ENCODE assay signal across 18 cellular contexts in genomic region chr18:36177913-36178312, GRCh38. TPM values are rescaled to one million over a fixed set of nuclear protein-coding genes. Genes with fewer than 3 reads are reported as not detected.
DNase-seq lines count a peak whose midpoint lies in the region; ATAC-seq and TF ChIP-seq lines count a peak whose summit lies in the region.
"Had no signal": no experiment of that assay in that cellular context is flagged by ENCODE, and none has a peak within 500 bp of the region (broad histone marks: within the 10 kb centered on the region; RNA-seq: fewer than 3 reads in every experiment).

No MANE protein-coding gene starts in this region.

- H3K4me3 Mint-ChIP-seq in MCF 10A (ENCODE audit: unreplicated experiment) (no peak overlapping the region), IgD-negative memory B cell (no peak overlapping the region), type B pancreatic cell (no peak overlapping the region)
- H3K4me3 Mint-ChIP-seq: CD14-positive monocyte had no signal

- H3K27ac ChIP-seq in breast epithelium (no peak overlapping the region), hepatocyte (peak overlapping the region; percentile 91)

- H3K27me3 ChIP-seq in breast epithelium, result no peaks in the 10 kb centered on the region
- H3K27me3 ChIP-seq in hepatocyte, result no peaks in the 10 kb centered on the region

- H3K4me3 ChIP-seq in breast epithelium (no peak overlapping the region), hepatocyte (no peak overlapping the region)

- H3K36me3 Mint-ChIP-seq in MCF 10A (ENCODE audit: insufficient read depth, unreplicated experiment) (peaks cover 29% of the 10 kb centered on the region), IgD-negative memory B cell (no peaks in the 10 kb centered on the region), type B pancreatic cell (peaks cover 12% of the 10 kb centered on the region)

- no peaks in the 10 kb centered on the region for H3K9me3 ChIP-seq in breast epithelium
- no peaks in the 10 kb centered on the region for H3K9me3 ChIP-seq in hepatocyte (ENCODE audit: low read depth)

- CTCF ChIA-PET in MCF 10A (lab: Yijun Ruan, JAX), result interaction anchor here (1.4 kb wide), 1 partner anchor 10 kb away, joined by 3 read pairs; no protein-coding TSS in a partner anchor

- H3K27ac Mint-ChIP-seq in MCF 10A (ENCODE audit: low read depth, unreplicated experiment), result peak overlapping the region; percentile 63
- peak overlapping the region in 2 of 3 donors; percentile 5 to 41 for H3K27ac Mint-ChIP-seq in IgD-negative memory B cell
- peak overlapping the region; percentile 17 for H3K27ac Mint-ChIP-seq in type B pancreatic cell
- H3K27ac Mint-ChIP-seq: CD14-positive monocyte had no signal

- no peak for DNase-seq in MCF 10A (ENCODE audit: unreplicated experiment)
- DNase-seq in breast epithelium (ENCODE audit: low spot score in 2 of 2), result no peak
- no peak for DNase-seq in hepatocyte (ENCODE audit: low spot score)
- no peak for DNase-seq in type B pancreatic cell (ENCODE audit: extremely low spot score, unreplicated experiment)
- no peak for DNase-seq in stimulated activated CD4-positive, alpha-beta T cell treated with anti-CD3 and anti-CD28 coated beads, Interleukin-1b, Interleukin-23, amount 100 ng/mL, for 48 hours
- DNase-seq: AML-193, DMS79, H7, Karpas-422, NCI-H1417 treated with DMSO at 0.1 percent for 48 hours, NCI-H187, NCI-H446, NCI-H526 treated with DMSO at 0.1 percent for 48 hours had no signal

- H4K20me1 ChIP-seq in hepatocyte (ENCODE audit: insufficient read depth, poor library complexity, severe bottlenecking), result no peaks in the 10 kb centered on the region

- H3K36me3 ChIP-seq in breast epithelium, result no peaks in the 10 kb centered on the region
- H3K36me3 ChIP-seq in hepatocyte (replicated peaks; ENCODE audit: insufficient read depth, low read depth), result no peaks in the 10 kb centered on the region

- no peaks in the 10 kb centered on the region for H3K9me2 ChIP-seq in hepatocyte (replicated peaks; ENCODE audit: insufficient read depth)

- H3K4me1 ChIP-seq in breast epithelium, result no peaks in the 10 kb centered on the region
- peaks cover 11% of the 10 kb centered on the region for H3K4me1 ChIP-seq in hepatocyte (ENCODE audit: insufficient read depth)

- no peak overlapping the region for H2AFZ ChIP-seq in hepatocyte

- no peaks in the 10 kb centered on the region for H3K27me3 Mint-ChIP-seq in MCF 10A (ENCODE audit: insufficient read depth, unreplicated experiment)
- no peaks in the 10 kb centered on the region for H3K27me3 Mint-ChIP-seq in IgD-negative memory B cell
- H3K27me3 Mint-ChIP-seq in type B pancreatic cell, result peaks cover 2% of the 10 kb centered on the region

- no TSS peak for BruUV-seq in MCF 10A (replicated peaks; lab: Mats Ljungman, UMichigan)

- H3K9me3 Mint-ChIP-seq in MCF 10A (ENCODE audit: unreplicated experiment) (no peaks in the 10 kb centered on the region), IgD-negative memory B cell (no peaks in the 10 kb centered on the region), type B pancreatic cell (no peaks in the 10 kb centered on the region)
- H3K9me3 Mint-ChIP-seq: CD14-positive monocyte had no signal

- no peak overlapping the region for H3K4me2 ChIP-seq in hepatocyte

- no peak for ATAC-seq in HG02678 (IDR thresholded peaks at IDR 0.05; ENCODE audit: unreplicated experiment)
- no peak for ATAC-seq in HG03520 (IDR thresholded peaks at IDR 0.05; ENCODE audit: unreplicated experiment)
- ATAC-seq: Right ventricle myocardium inferior had no signal

- no peak for TF ChIP-seq POLR2A in breast epithelium (IDR thresholded peaks at IDR 0.05)

- no peaks in the 10 kb centered on the region for H3K79me2 ChIP-seq in hepatocyte

- POLR2A ChIA-PET in MCF 10A (lab: Yijun Ruan, JAX), result interaction anchor here (0.6 to 7.7 kb wide), 4 partner anchors 10 to 159 kb away, joined by 3 to 50 read pairs (median 3); partner anchors contain the start of gene MOCOS

- intact Hi-C loops in MCF 10A (cut with micrococcal nuclease), result no loop called here
- intact Hi-C loops in breast epithelium (cut with DNase I; ENCODE audit: low total_unique reads), result no loop called here

- H3K4me1 Mint-ChIP-seq in MCF 10A (ENCODE audit: insufficient read depth, unreplicated experiment) (peaks cover 30% of the 10 kb centered on the region), IgD-negative memory B cell (peaks cover 10 to 22% (median 18%) of the 10 kb centered on the region in 3 donors), type B pancreatic cell (ENCODE audit: unreplicated experiment) (peaks cover 10% of the 10 kb centered on the region)

- TF ChIP-seq CTCF in MCF 10A (IDR thresholded peaks at IDR 0.05; ENCODE audit: unreplicated experiment) (no peak), breast epithelium (IDR thresholded peaks at IDR 0.05) (no peak), hepatocyte (IDR thresholded peaks at IDR 0.05; ENCODE audit: poor library complexity) (no peak), type B pancreatic cell (conservative IDR thresholded peaks at IDR 0.05) (no peak)

- 99% methylated on average over 3 of the region's 3 CpGs for whole genome bisulfite sequencing in hepatocyte (ENCODE audit: low lambda C conversion rate, missing lambda C conversion rate)

RNA-seq across cellular contexts. Expression of gene MOCOS, which starts 9.4 kb away (rescaled TPM):
- total RNA-seq in MCF 10A (2022), result 69.1 and 81.1 TPM in 2 replicates
- 1 to 10 TPM; 5.2 to 9.7 (median 9.1) TPM for total RNA-seq in breast epithelium
- 0.13 TPM for polyA plus RNA-seq in IgD-negative memory B cell
- total RNA-seq in hepatocyte, result 7.9 and 8.6 TPM in 2 replicates
- 3.1 and 6.0 TPM in 2 replicates for polyA plus RNA-seq in hepatocyte
- 2.4 and 3.2 TPM in 2 replicates for total RNA-seq in type B pancreatic cell (ENCODE audit: low replicate concordance)

RNA-seq across cellular contexts. Expression of gene ELP2, which starts 48.2 kb away (rescaled TPM):
- total RNA-seq in MCF 10A (2022) (100 and 105 TPM in 2 replicates), breast epithelium (100 to 1,000 TPM in 2 of 3 donors, 10 to 100 TPM in 1; 66.9 to 165 (median 139) TPM), hepatocyte (63.8 and 80.3 TPM in 2 replicates), type B pancreatic cell (ENCODE audit: low replicate concordance) (79.2 and 94.6 TPM in 2 replicates)
- polyA plus RNA-seq in IgD-negative memory B cell (64.5 TPM), hepatocyte (54.3 and 55.5 TPM in 2 replicates)

RNA-seq across cellular contexts. Expression of gene SLC39A6, which starts 48.8 kb away (rescaled TPM):
- total RNA-seq in MCF 10A (2022), result 49.7 and 53.5 TPM in 2 replicates
- 100 to 1,000 TPM in 2 of 3 donors, 10 to 100 TPM in 1; 44.8 to 502 (median 235) TPM for total RNA-seq in breast epithelium
- polyA plus RNA-seq in IgD-negative memory B cell, result 24.3 TPM
- total RNA-seq in hepatocyte, result 53.6 and 59.6 TPM in 2 replicates
- 46.6 and 48.3 TPM in 2 replicates for polyA plus RNA-seq in hepatocyte
- total RNA-seq in type B pancreatic cell (ENCODE audit: low replicate concordance), result 29.7 and 48.7 TPM in 2 replicates
